ENCODE assay signal across 11 cellular contexts in the genomic region with DNA sequence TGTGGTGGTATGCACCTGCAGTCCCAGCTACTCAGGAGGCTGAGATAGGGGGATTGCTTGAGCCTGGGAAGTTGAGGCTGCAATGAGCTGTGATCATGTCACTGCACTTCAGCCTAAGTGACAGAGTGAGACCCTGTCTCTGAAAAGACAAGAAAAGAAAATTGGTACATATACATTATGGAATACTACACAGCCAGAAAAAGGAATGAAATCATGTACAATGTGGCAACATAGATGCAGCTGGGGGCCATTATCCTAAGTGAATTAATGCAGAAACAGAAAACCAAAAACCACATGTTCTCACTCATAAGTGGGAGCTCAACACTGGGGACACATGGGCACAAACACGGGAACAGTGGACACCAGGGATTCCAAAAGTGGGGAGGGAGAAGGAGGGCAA. TPM values are rescaled to one million over a fixed set of nuclear protein-coding genes. Genes with fewer than 3 reads are reported as not detected.
"Had no signal": no experiment of that assay in that cellular context is flagged by ENCODE, and none has a peak within 500 bp of the region (broad histone marks: within the 10 kb centered on the region; RNA-seq: fewer than 3 reads in every experiment).

No MANE protein-coding gene starts in this region.

- H3K4me2 ChIP-seq: GM23338 had no signal

- DNase-seq: GM23248, GOT3, H7, H9, HCEC 1CT, HFFc6 had no signal

- H2AFZ ChIP-seq: GM23248, GM23338 had no signal

- ATAC-seq: GM23338, HCT116 had no signal

- H3K27ac ChIP-seq: GM23248 had no signal

- H3K9ac ChIP-seq: GM23248 had no signal

- H3K4me3 ChIP-seq: GM23248, GM23338 had no signal

- FAIRE-seq: H1, H54 had no signal

RNA-seq across cellular contexts. Expression of a gene that starts 7.1 kb away (rescaled TPM):
- total RNA-seq: GM23248, H1, H4, H7, H9, HFFc6 had no signal
- polyA plus RNA-seq: GM23248, GM23338 had no signal

RNA-seq across cellular contexts. Expression of a gene that starts 23.0 kb away (rescaled TPM):
- total RNA-seq: GM23248, H4, HFFc6 had no signal
- polyA plus RNA-seq: GM23248 had no signal

RNA-seq across cellular contexts. Expression of a gene that starts 34.6 kb away (rescaled TPM):
- total RNA-seq: GM23248, GM23338, H1, H4, H7, H9, HFFc6 had no signal
- polyA plus RNA-seq: GM23248, GM23338, H1 had no signal

RNA-seq across cellular contexts. Expression of a gene that starts 52.3 kb away (rescaled TPM):
- total RNA-seq: GM23248, GM23338, H1, H4, H7, H9, HFFc6 had no signal
- polyA plus RNA-seq: GM23248, GM23338, H1 had no signal
